ENCODE assay signal across 1 cellular context in genomic region chr3:33798418-33799201, GRCh38.
TF ChIP-seq lines count a peak whose summit lies in the region.

Gene PDCD6IP (plus strand): TSS chr3:33798630. CDS start chr3:33798729, 99 bp downstream.

TF ChIP-seq in HepG2, 621 proteins besides CTCF, POLR2A, EP300 and RAD21 (continued from another document and continues in another):
- TF ChIP-seq ZBTB43 (CRISPR knock-in tag; conservative IDR thresholded peaks at IDR 0.05) (peak; percentile 60; the same call in 1 of the 2 replicates), HDAC1 (CRISPR knock-in tag; IDR thresholded peaks at IDR 0.05) (peak; percentile 90), MTA3 (CRISPR knock-in tag; IDR thresholded peaks at IDR 0.05) (no peak), ZNF33A (CRISPR knock-in tag; IDR thresholded peaks at IDR 0.05; ENCODE audit: borderline replicate concordance) (no peak), HIC2 (CRISPR knock-in tag; IDR thresholded peaks at IDR 0.05; ENCODE audit: low read depth) (no peak), ZNF570 (CRISPR knock-in tag; IDR thresholded peaks at IDR 0.05; ENCODE audit: borderline replicate concordance) (peak; percentile 53; the same call in 1 of the 2 replicates), RORA (CRISPR knock-in tag; IDR thresholded peaks at IDR 0.05) (no peak), MEIS2 (CRISPR knock-in tag; IDR thresholded peaks at IDR 0.05) (peak; percentile 78; the same call in 1 of the 2 replicates), ARID4A (CRISPR knock-in tag; IDR thresholded peaks at IDR 0.05; ENCODE audit: borderline replicate concordance) (peak; percentile 98), JDP2 (CRISPR knock-in tag; IDR thresholded peaks at IDR 0.05; ENCODE audit: borderline replicate concordance) (no peak), LBX2 (CRISPR knock-in tag; IDR thresholded peaks at IDR 0.05; ENCODE audit: borderline replicate concordance) (no peak), WIZ (CRISPR knock-in tag; IDR thresholded peaks at IDR 0.05) (no peak), FOXO1 (CRISPR knock-in tag; IDR thresholded peaks at IDR 0.05) (peak; percentile 5; the same call in 1 of the 2 replicates), KDM6A (CRISPR knock-in tag; IDR thresholded peaks at IDR 0.05; ENCODE audit: low read depth) (no peak), ZNF576 (CRISPR knock-in tag; IDR thresholded peaks at IDR 0.05) (no peak; the same call in 1 of the 2 replicates), NR2C2 (CRISPR knock-in tag; IDR thresholded peaks at IDR 0.05; ENCODE audit: borderline replicate concordance) (peak; percentile 69), POGZ (CRISPR knock-in tag; IDR thresholded peaks at IDR 0.05) (peak; percentile 63), ZNF674 (CRISPR knock-in tag; IDR thresholded peaks at IDR 0.05; ENCODE audit: low read depth) (peak; percentile 88; the same call in 1 of the 2 replicates), GABPA (IDR thresholded peaks at IDR 0.05; ENCODE audit: low read depth, low read length) (peak; percentile 78), GABPA (CRISPR knock-in tag; IDR thresholded peaks at IDR 0.05; ENCODE audit: low read depth) (peak; percentile 90), BCLAF1 (IDR thresholded peaks at IDR 0.05) (no peak), ZBTB7A (CRISPR knock-in tag; IDR thresholded peaks at IDR 0.05) (peak; percentile 29; the same call in 1 of the 2 replicates), TFE3 (CRISPR knock-in tag; IDR thresholded peaks at IDR 0.05) (peak; percentile 87), ZBTB8A (CRISPR knock-in tag; IDR thresholded peaks at IDR 0.05; ENCODE audit: borderline replicate concordance, low read depth) (peak; percentile 71; the same call in 1 of the 2 replicates), SMARCC2 (IDR thresholded peaks at IDR 0.05) (no peak), AKAP8 (CRISPR knock-in tag; IDR thresholded peaks at IDR 0.05) (peak; percentile 83; the same call in 1 of the 2 replicates), SUZ12 (IDR thresholded peaks at IDR 0.05; ENCODE audit: low read depth, low read length) (no peak), ZNF7 (CRISPR knock-in tag; IDR thresholded peaks at IDR 0.05) (no peak), HMG20A (CRISPR knock-in tag; IDR thresholded peaks at IDR 0.05; ENCODE audit: borderline replicate concordance) (no peak), KDM4B (CRISPR knock-in tag; IDR thresholded peaks at IDR 0.05) (peak; percentile 32; the same call in 1 of the 2 replicates), FOXP4 (CRISPR knock-in tag; IDR thresholded peaks at IDR 0.05) (peak; percentile 16; the same call in 1 of the 2 replicates), SALL1 (CRISPR knock-in tag; IDR thresholded peaks at IDR 0.05) (peak; percentile 91), ZNF296 (CRISPR knock-in tag; conservative IDR thresholded peaks at IDR 0.05) (peak; percentile 73; the same call in 1 of the 2 replicates), NRL (CRISPR knock-in tag; IDR thresholded peaks at IDR 0.05; ENCODE audit: borderline replicate concordance) (peak; percentile 63; the same call in 1 of the 2 replicates), MXD3 (CRISPR knock-in tag; IDR thresholded peaks at IDR 0.05) (0 out of 2 replicates have a peak, but pooled peaks have one; percentile 66), ATM (IDR thresholded peaks at IDR 0.05; ENCODE audit: borderline replicate concordance) (no peak), ZMYM4 (CRISPR knock-in tag; IDR thresholded peaks at IDR 0.05) (peak; percentile 88), ZNF143 (CRISPR knock-in tag; IDR thresholded peaks at IDR 0.05) (peak; percentile 63; the same call in 1 of the 2 replicates), ZNF589 (CRISPR knock-in tag; conservative IDR thresholded peaks at IDR 0.05) (peak; percentile 91), ETV6 (CRISPR knock-in tag; conservative IDR thresholded peaks at IDR 0.05) (peak; percentile 48; the same call in 1 of the 2 replicates), ZFYVE20 (CRISPR knock-in tag; IDR thresholded peaks at IDR 0.05; ENCODE audit: borderline replicate concordance, low read depth) (0 out of 2 replicates have a peak, but pooled peaks have one; percentile 75), ZNF260 (CRISPR knock-in tag; IDR thresholded peaks at IDR 0.05; ENCODE audit: borderline replicate concordance, low read depth) (no peak), SRSF1 (optimal IDR thresholded peaks at IDR 0.05; ENCODE audit: low read depth, low read length) (peak; percentile 74), PRDM10 (CRISPR knock-in tag; IDR thresholded peaks at IDR 0.05; ENCODE audit: low read depth) (peak; percentile 51; the same call in 1 of the 2 replicates), ZNF430 (CRISPR knock-in tag; IDR thresholded peaks at IDR 0.05) (peak; percentile 75)
